ENCODE assay signal across 8 cellular contexts in genomic region chr6:32413427-32414047, GRCh38. TPM values are rescaled to one million over a fixed set of nuclear protein-coding genes. Genes with fewer than 3 reads are reported as not detected.
A peak's percentile ranks its signal among the peaks of the same experiment; 100 is the strongest.
DNase-seq lines count a peak whose midpoint lies in the region; ATAC-seq and TF ChIP-seq lines count a peak whose summit lies in the region.

No MANE protein-coding gene starts in this region.

- peaks cover 4% of the 10 kb centered on the region for H3K4me1 ChIP-seq in mammary epithelial cell (ENCODE audit: insufficient read depth, low read length)

- CTCF ChIA-PET in mammary epithelial cell (lab: Charles Lee; ENCODE audit: low non-redundant PET), result interaction anchor here (0.6 to 1.3 kb wide), 3 partner anchors 10 to 372 kb away, joined by 3 to 7 read pairs (median 4); no protein-coding TSS in a partner anchor

- intact Hi-C loops in mammary epithelial cell (cut with micrococcal nuclease), result loop anchor here (1.0 to 10.0 kb wide), 4 partner anchors 168 to 531 kb away; partner anchors contain the start of gene HLA-DMB

- TF ChIP-seq CTCF in mammary epithelial cell (conservative IDR thresholded peaks at IDR 0.05 in 1 of 2, IDR thresholded peaks at IDR 0.05 in 1 of 2; ENCODE audit: extremely low read depth in 1 of 2, insufficient read depth in 1 of 2, low read depth in 1 of 2, low read length in 2 of 2), result peak; percentile 88 to 89

- no peak overlapping the region for H3K4me2 ChIP-seq in mammary epithelial cell (ENCODE audit: insufficient read depth, low read depth, low read length)

- no peaks in the 10 kb centered on the region for H3K9me3 ChIP-seq in mammary epithelial cell (replicated peaks; ENCODE audit: insufficient read depth, low read length)

- no peak overlapping the region for H2AFZ ChIP-seq in mammary epithelial cell (ENCODE audit: low read depth, low read length)

- H3K27ac ChIP-seq in mammary epithelial cell (ENCODE audit: insufficient read depth, low read depth, low read length), result no peak overlapping the region

- no peaks in the 10 kb centered on the region for H4K20me1 ChIP-seq in mammary epithelial cell (ENCODE audit: insufficient read depth, low read length)

- dilution Hi-C loops in mammary epithelial cell (cut with HindIII; ENCODE audit: low sequenced_read_pairs), result loop anchor here (5.0 kb wide), 1 partner anchor 161 kb away; no protein-coding TSS in a partner anchor

- H3K9ac ChIP-seq in mammary epithelial cell (ENCODE audit: insufficient read depth, low read length), result no peak overlapping the region

- DNase-seq in AG08395 (ENCODE audit: low spot score) (peak; percentile 79), GM19240 (ENCODE audit: insufficient read length, low spot score) (peak; percentile 51), NCI-H2171 (lab: John Stamatoyannopoulos, UW) (peak; percentile 29), mammary epithelial cell (peak; percentile 37), islet precursor cell (peak; percentile 90)
- peak; percentile 72 to 79 (median 76) for DNase-seq in activated CD4-positive, CD25-positive, alpha-beta regulatory T cell (lab: John Stamatoyannopoulos, UW)
- DNase-seq in stimulated activated CD4-positive, alpha-beta T cell treated with anti-CD3 and anti-CD28 coated beads, Interleukin-1b, Interleukin-23, amount 100 ng/mL, for 1 hour (ENCODE audit: low read depth in 2 of 2), result peak; percentile 74 to 87

- H3K79me2 ChIP-seq in mammary epithelial cell (ENCODE audit: insufficient read depth, low read length), result no peaks in the 10 kb centered on the region

- no peak for ATAC-seq in GM21786 (IDR thresholded peaks at IDR 0.05; ENCODE audit: unreplicated experiment)

- H3K4me3 ChIP-seq in mammary epithelial cell (replicated peaks in 1 of 3; ENCODE audit: insufficient read depth in 1 of 3, low read depth in 2 of 3, low read length in 3 of 3), result no peak overlapping the region

- no peaks in the 10 kb centered on the region for H3K27me3 ChIP-seq in mammary epithelial cell (ENCODE audit: insufficient read depth, low read length)

- BruUV-seq in mammary epithelial cell (replicated peaks; lab: Mats Ljungman, UMichigan), result no TSS peak

- in situ Hi-C loops in mammary epithelial cell (cut with MboI; ENCODE audit: low sequenced_read_pairs in 2 of 2), result loop anchor here in 1 of 2 donors (5.0 to 10.0 kb wide), 2 partner anchors 281 to 384 kb away; no protein-coding TSS in a partner anchor

- no peaks in the 10 kb centered on the region for H3K36me3 ChIP-seq in mammary epithelial cell (ENCODE audit: insufficient read depth, low read length)

- WGBS in mammary epithelial cell (ENCODE audit: low coverage, missing lambda C conversion rate), result 9% methylated on average over 9 of the region's 11 CpGs

RNA-seq across cellular contexts. Expression of gene BTNL2, which starts 6.6 kb away (rescaled TPM):
- total RNA-seq in mammary epithelial cell, result not detected
- not detected for polyA plus RNA-seq in mammary epithelial cell
- polyA minus RNA-seq in mammary epithelial cell, result not detected

RNA-seq across cellular contexts. Expression of gene HLA-DRA, which starts 26.1 kb away (rescaled TPM):
- total RNA-seq in mammary epithelial cell, result under 1 TPM in 1 of 2 donors, not detected in 1; 0.67 TPM
- polyA plus RNA-seq in mammary epithelial cell, result 0.03 TPM
- polyA minus RNA-seq in mammary epithelial cell, result not detected

RNA-seq across cellular contexts. Expression of gene TSBP1, which starts 41.8 kb away (rescaled TPM):
- not detected for total RNA-seq in mammary epithelial cell
- not detected for polyA plus RNA-seq in mammary epithelial cell
- not detected for polyA minus RNA-seq in mammary epithelial cell

Comparison
In these comparisons a context has a peak if more than half of its experiments do, and no peak if none do; other contexts are left out.
1. DNase-seq: peak in every context shown above with its lines; median percentile 90 in islet precursor cell; 80 in stimulated activated CD4-positive, alpha-beta T cell treated with anti-CD3 and anti-CD28 coated beads, Interleukin-1b, Interleukin-23, amount 100 ng/mL, for 1 hour; 79 in AG08395; 76 in activated CD4-positive, CD25-positive, alpha-beta regulatory T cell; 51 in GM19240; 37 in mammary epithelial cell; 29 in NCI-H2171.